In the genomic region with DNA sequence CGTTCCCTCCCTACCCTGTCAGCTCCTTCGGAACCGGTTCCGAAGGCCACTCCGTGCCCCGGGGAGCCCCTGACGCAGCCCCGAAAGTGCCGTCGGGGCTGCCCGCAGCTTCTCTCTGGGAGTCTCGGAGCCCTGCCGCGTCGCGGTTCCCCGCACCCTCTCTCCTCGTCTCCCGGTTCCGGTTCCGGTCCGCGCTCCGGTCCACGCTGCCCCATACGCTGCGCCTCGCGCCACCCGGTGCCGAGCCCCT, we compare ENCODE assay signal across 8 cellular contexts. TPM values are rescaled to one million over a fixed set of nuclear protein-coding genes. Genes with fewer than 3 reads are reported as not detected.
A peak's percentile ranks its signal among the peaks of the same experiment; 100 is the strongest.
DNase-seq lines count a peak whose midpoint lies in the region; ATAC-seq and TF ChIP-seq lines count a peak whose summit lies in the region.

No MANE protein-coding gene starts in this region.

- H3K4me3 Mint-ChIP-seq in MCF 10A (ENCODE audit: unreplicated experiment), result peak overlapping the region; percentile 86
- H3K4me3 Mint-ChIP-seq in stimulated activated naive CD8-positive, alpha-beta T cell treated with anti-CD3 and anti-CD28 coated beads, Interleukin-15, Interleukin-2, amounts not matched to agents 100 ng/mL and 50 ng/mL, for 24 hours, result peak overlapping the region; percentile 99

- peak in 3 of 4 experiments; percentile 30 to 52 (median 31) for DNase-seq in activated naive CD4-positive, alpha-beta T cell (lab: John Stamatoyannopoulos, UW)
- DNase-seq in activated naive CD4-positive, alpha-beta T cell treated with anti-CD3 and anti-CD28 coated beads, Interleukin-2, amount 50 U/mL, for 16 hours, result no peak
- DNase-seq in OCI-M1 (lab: John Stamatoyannopoulos, UW) (peak; percentile 67), MCF 10A (ENCODE audit: unreplicated experiment) (peak; percentile 31), left lobe of liver (ENCODE audit: low spot score) (no peak), NCI-H187 (lab: John Stamatoyannopoulos, UW) (no peak)

- intact Hi-C loops in MCF 10A (cut with micrococcal nuclease), result no loop called here

- no TSS peak for BruUV-seq in MCF 10A (replicated peaks; lab: Mats Ljungman, UMichigan)

- peak overlapping the region; percentile 96 for H3K27ac Mint-ChIP-seq in MCF 10A (ENCODE audit: low read depth, unreplicated experiment)
- peak overlapping the region; percentile 93 for H3K27ac Mint-ChIP-seq in stimulated activated naive CD8-positive, alpha-beta T cell treated with anti-CD3 and anti-CD28 coated beads, Interleukin-15, Interleukin-2, amounts not matched to agents 100 ng/mL and 50 ng/mL, for 24 hours

- peaks cover 38% of the 10 kb centered on the region for H3K4me1 Mint-ChIP-seq in MCF 10A (ENCODE audit: insufficient read depth, unreplicated experiment)
- peaks cover 50% of the 10 kb centered on the region for H3K4me1 Mint-ChIP-seq in stimulated activated naive CD8-positive, alpha-beta T cell treated with anti-CD3 and anti-CD28 coated beads, Interleukin-15, Interleukin-2, amounts not matched to agents 100 ng/mL and 50 ng/mL, for 24 hours (ENCODE audit: low read depth)

- H3K27me3 Mint-ChIP-seq in MCF 10A (ENCODE audit: insufficient read depth, unreplicated experiment), result no peaks in the 10 kb centered on the region
- H3K27me3 Mint-ChIP-seq in stimulated activated naive CD8-positive, alpha-beta T cell treated with anti-CD3 and anti-CD28 coated beads, Interleukin-15, Interleukin-2, amounts not matched to agents 100 ng/mL and 50 ng/mL, for 24 hours, result no peaks in the 10 kb centered on the region

- ATAC-seq in left lobe of liver, result peak; percentile 46
- ATAC-seq in GM18870 (IDR thresholded peaks at IDR 0.05; ENCODE audit: unreplicated experiment), result no peak

- CTCF ChIA-PET in MCF 10A (lab: Yijun Ruan, JAX), result interaction anchor here (0.8 to 1.5 kb wide), 2 partner anchors 11 kb away, joined by 3 to 4 read pairs; no protein-coding TSS in a partner anchor

- peaks cover 71% of the 10 kb centered on the region for H3K36me3 Mint-ChIP-seq in MCF 10A (ENCODE audit: insufficient read depth, unreplicated experiment)
- peaks cover 76% of the 10 kb centered on the region for H3K36me3 Mint-ChIP-seq in stimulated activated naive CD8-positive, alpha-beta T cell treated with anti-CD3 and anti-CD28 coated beads, Interleukin-15, Interleukin-2, amounts not matched to agents 100 ng/mL and 50 ng/mL, for 24 hours (ENCODE audit: low read depth)

- no peaks in the 10 kb centered on the region for H3K9me3 Mint-ChIP-seq in MCF 10A (ENCODE audit: unreplicated experiment)
- no peaks in the 10 kb centered on the region for H3K9me3 Mint-ChIP-seq in stimulated activated naive CD8-positive, alpha-beta T cell treated with anti-CD3 and anti-CD28 coated beads, Interleukin-15, Interleukin-2, amounts not matched to agents 100 ng/mL and 50 ng/mL, for 24 hours

- POLR2A ChIA-PET in MCF 10A (lab: Yijun Ruan, JAX), result interaction anchor here (0.6 to 5.2 kb wide), 25 partner anchors 10 to 255 kb away, joined by 3 to 152 read pairs (median 11); a partner anchor contains a TSS

- no peak for TF ChIP-seq CTCF in MCF 10A (IDR thresholded peaks at IDR 0.05; ENCODE audit: unreplicated experiment)

RNA-seq across cellular contexts. Expression of a gene that starts 0.6 kb away (rescaled TPM):
- total RNA-seq in MCF 10A (2022) (139 and 176 TPM in 2 replicates), left lobe of liver (24.4 TPM)

RNA-seq across cellular contexts. Expression of a gene that starts 9.7 kb away (rescaled TPM):
- total RNA-seq in MCF 10A (2022), result 26.0 and 28.3 TPM in 2 replicates
- 32.6 TPM for total RNA-seq in left lobe of liver

RNA-seq across cellular contexts. Expression of a gene that starts 11.5 kb away (rescaled TPM):
- total RNA-seq in MCF 10A (2022), result 33.9 and 43.7 TPM in 2 replicates
- total RNA-seq in left lobe of liver, result 29.9 TPM

RNA-seq across cellular contexts. Expression of a gene that starts 12.0 kb away (rescaled TPM):
- total RNA-seq in MCF 10A (2022) (2.5 and 2.9 TPM in 2 replicates), left lobe of liver (1.1 TPM)

RNA-seq across cellular contexts. Expression of a gene that starts 20.7 kb away (rescaled TPM):
- total RNA-seq in MCF 10A (2022) (40.1 and 42.4 TPM in 2 replicates), left lobe of liver (16.8 TPM)

Comparison
In these comparisons a context has a peak if more than half of its experiments do, and no peak if none do; other contexts are left out.
1. DNase-seq: peak in activated naive CD4-positive, alpha-beta T cell (3 of 4), OCI-M1 (single experiment) and MCF 10A (single experiment); none in activated naive CD4-positive, alpha-beta T cell treated with anti-CD3 and anti-CD28 coated beads, Interleukin-2, amount 50 U/mL, for 16 hours (single experiment), left lobe of liver (single experiment) and NCI-H187 (0 of 2).